1 cellular context compared by ENCODE assay signal in genomic region chr14:24874514-24875202, GRCh38.
TF ChIP-seq lines count a peak whose summit lies in the region.

No MANE protein-coding gene starts in this region.

TF ChIP-seq in HepG2, 621 proteins besides CTCF, POLR2A, EP300 and RAD21 (continued from another document and continues in another):
- TF ChIP-seq, protein P1, sequence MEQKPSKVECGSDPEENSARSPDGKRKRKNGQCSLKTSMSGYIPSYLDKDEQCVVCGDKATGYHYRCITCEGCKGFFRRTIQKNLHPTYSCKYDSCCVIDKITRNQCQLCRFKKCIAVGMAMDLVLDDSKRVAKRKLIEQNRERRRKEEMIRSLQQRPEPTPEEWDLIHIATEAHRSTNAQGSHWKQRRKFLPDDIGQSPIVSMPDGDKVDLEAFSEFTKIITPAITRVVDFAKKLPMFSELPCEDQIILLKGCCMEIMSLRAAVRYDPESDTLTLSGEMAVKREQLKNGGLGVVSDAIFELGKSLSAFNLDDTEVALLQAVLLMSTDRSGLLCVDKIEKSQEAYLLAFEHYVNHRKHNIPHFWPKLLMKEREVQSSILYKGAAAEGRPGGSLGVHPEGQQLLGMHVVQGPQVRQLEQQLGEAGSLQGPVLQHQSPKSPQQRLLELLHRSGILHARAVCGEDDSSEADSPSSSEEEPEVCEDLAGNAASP (CRISPR knock-in tag; IDR thresholded peaks at IDR 0.05; ENCODE audit: borderline replicate concordance): 0 out of 2 replicates have a peak, but pooled peaks have one; percentile 53
- TF ChIP-seq ZNF143 (CRISPR knock-in tag; IDR thresholded peaks at IDR 0.05) (no peak), NR1H2 (CRISPR knock-in tag; IDR thresholded peaks at IDR 0.05; ENCODE audit: borderline replicate concordance, low read depth) (no peak), FOXK1 (CRISPR knock-in tag; IDR thresholded peaks at IDR 0.05; ENCODE audit: borderline replicate concordance, low read depth) (peak; percentile 51; the same call in 1 of the 2 replicates), MIXL1 (CRISPR knock-in tag; IDR thresholded peaks at IDR 0.05) (peak; percentile 98), ZHX2 (IDR thresholded peaks at IDR 0.05; ENCODE audit: low read depth) (0 out of 2 replicates have a peak, but pooled peaks have one; percentile 33), ZHX2 (CRISPR knock-in tag; IDR thresholded peaks at IDR 0.05; ENCODE audit: borderline replicate concordance) (no peak), KLF9 (CRISPR knock-in tag; IDR thresholded peaks at IDR 0.05; ENCODE audit: low read depth) (0 out of 2 replicates have a peak, but pooled peaks have one; percentile 66), SKIL (CRISPR knock-in tag; IDR thresholded peaks at IDR 0.05; ENCODE audit: borderline replicate concordance) (no peak), ZNF451 (CRISPR knock-in tag; IDR thresholded peaks at IDR 0.05) (0 out of 2 replicates have a peak, but pooled peaks have one; percentile 23), JUN (CRISPR knock-in tag; IDR thresholded peaks at IDR 0.05) (0 out of 2 replicates have a peak, but pooled peaks have one; percentile 17), ZNF275 (CRISPR knock-in tag; IDR thresholded peaks at IDR 0.05; ENCODE audit: borderline replicate concordance) (no peak), ZNF556 (CRISPR knock-in tag; IDR thresholded peaks at IDR 0.05; ENCODE audit: borderline replicate concordance) (0 out of 2 replicates have a peak, but pooled peaks have one; percentile 24), STAG1 (CRISPR knock-in tag; IDR thresholded peaks at IDR 0.05) (peak; percentile 31; the same call in 1 of the 2 replicates), ZBTB25 (CRISPR knock-in tag; IDR thresholded peaks at IDR 0.05) (peak; percentile 57; the same call in 1 of the 2 replicates), ZKSCAN8 (CRISPR knock-in tag; IDR thresholded peaks at IDR 0.05; ENCODE audit: borderline replicate concordance) (peak; percentile 88; the same call in 1 of the 2 replicates), NFYC (CRISPR knock-in tag; IDR thresholded peaks at IDR 0.05) (no peak; the same call in 1 of the 2 replicates), MED8 (CRISPR knock-in tag; IDR thresholded peaks at IDR 0.05; ENCODE audit: insufficient replicate concordance) (no peak), SMC3 (IDR thresholded peaks at IDR 0.05; ENCODE audit: low read length) (peak; percentile 44), KAT7 (CRISPR knock-in tag; IDR thresholded peaks at IDR 0.05; ENCODE audit: borderline replicate concordance) (peak; percentile 31; the same call in 1 of the 2 replicates), RARG (CRISPR knock-in tag; IDR thresholded peaks at IDR 0.05; ENCODE audit: low read depth) (no peak), ZNF644 (CRISPR knock-in tag; IDR thresholded peaks at IDR 0.05; ENCODE audit: low read depth) (peak; percentile 99), ZIK1 (CRISPR knock-in tag; IDR thresholded peaks at IDR 0.05; ENCODE audit: borderline replicate concordance, low read depth) (0 out of 2 replicates have a peak, but pooled peaks have one; percentile 28), ZNF629 (CRISPR knock-in tag; conservative IDR thresholded peaks at IDR 0.05) (peak; percentile 89), TFE3 (CRISPR knock-in tag; IDR thresholded peaks at IDR 0.05) (peak; percentile 42; the same call in 1 of the 2 replicates), ZFP1 (CRISPR knock-in tag; IDR thresholded peaks at IDR 0.05) (peak; percentile 81; the same call in 1 of the 2 replicates), HMGXB3 (CRISPR knock-in tag; IDR thresholded peaks at IDR 0.05; ENCODE audit: borderline replicate concordance) (peak; percentile 31; the same call in 1 of the 2 replicates)
- TF ChIP-seq, protein P2, sequence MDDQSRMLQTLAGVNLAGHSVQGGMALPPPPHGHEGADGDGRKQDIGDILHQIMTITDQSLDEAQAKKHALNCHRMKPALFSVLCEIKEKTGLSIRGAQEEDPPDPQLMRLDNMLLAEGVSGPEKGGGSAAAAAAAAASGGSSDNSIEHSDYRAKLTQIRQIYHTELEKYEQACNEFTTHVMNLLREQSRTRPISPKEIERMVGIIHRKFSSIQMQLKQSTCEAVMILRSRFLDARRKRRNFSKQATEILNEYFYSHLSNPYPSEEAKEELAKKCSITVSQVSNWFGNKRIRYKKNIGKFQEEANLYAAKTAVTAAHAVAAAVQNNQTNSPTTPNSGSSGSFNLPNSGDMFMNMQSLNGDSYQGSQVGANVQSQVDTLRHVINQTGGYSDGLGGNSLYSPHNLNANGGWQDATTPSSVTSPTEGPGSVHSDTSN (CRISPR knock-in tag; IDR thresholded peaks at IDR 0.05; ENCODE audit: borderline replicate concordance): no peak
